Comparison of ENCODE assay signal across 8 cellular contexts in the genomic region with DNA sequence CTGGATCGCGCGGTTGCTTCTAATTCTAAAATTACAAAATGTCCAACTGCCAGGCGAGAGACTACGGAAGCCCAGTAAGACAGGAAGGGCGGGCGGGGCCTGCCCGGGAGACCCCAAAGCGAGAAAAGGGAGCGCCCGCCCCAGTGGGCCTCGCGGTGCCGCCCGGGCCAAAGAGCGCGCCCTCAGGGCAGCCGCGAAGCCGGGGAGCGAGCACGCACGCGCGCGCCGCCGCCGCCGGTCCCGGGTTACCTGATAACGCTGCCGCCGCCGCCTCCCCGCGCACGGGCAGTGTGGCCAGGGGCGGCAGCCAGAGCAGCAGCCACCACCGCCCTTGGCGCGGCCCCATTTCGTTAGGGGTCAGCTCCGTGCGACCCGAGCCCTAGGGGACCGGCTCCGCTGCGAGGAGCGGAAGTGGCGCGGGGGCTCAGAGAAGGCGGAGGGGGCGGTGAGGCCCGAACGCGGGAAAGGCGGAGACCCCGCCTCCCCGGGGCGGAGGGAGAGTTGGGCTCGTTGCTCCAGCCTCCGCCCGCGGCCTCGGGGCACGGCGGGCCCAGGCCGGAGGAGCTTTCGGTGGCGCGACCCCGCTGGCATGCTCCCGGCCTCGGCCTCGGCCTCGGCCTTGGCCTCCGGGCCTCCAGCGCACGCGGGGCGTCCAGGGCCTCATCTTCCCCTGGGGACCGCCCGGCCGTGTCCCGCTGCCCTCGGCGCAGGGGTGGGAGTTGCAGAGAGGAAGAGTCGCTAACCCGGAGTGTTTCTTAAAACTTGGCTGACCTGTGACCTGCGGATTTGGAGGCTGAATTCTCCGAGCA. TPM values are rescaled to one million over a fixed set of nuclear protein-coding genes. Genes with fewer than 3 reads are reported as not detected.
DNase-seq lines count a peak whose midpoint lies in the region; ATAC-seq and TF ChIP-seq lines count a peak whose summit lies in the region.

A gene with protein sequence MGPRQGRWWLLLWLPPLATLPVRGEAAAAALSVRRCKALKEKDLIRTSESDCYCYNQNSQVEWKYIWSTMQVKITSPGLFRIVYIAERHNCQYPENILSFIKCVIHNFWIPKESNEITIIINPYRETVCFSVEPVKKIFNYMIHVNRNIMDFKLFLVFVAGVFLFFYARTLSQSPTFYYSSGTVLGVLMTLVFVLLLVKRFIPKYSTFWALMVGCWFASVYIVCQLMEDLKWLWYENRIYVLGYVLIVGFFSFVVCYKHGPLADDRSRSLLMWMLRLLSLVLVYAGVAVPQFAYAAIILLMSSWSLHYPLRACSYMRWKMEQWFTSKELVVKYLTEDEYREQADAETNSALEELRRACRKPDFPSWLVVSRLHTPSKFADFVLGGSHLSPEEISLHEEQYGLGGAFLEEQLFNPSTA (minus strand): TSS at position 413 of the 809 bp plus-strand sequence. CDS start 67 bp downstream, at position 346.

- H3K27ac Mint-ChIP-seq in chondrocyte (ENCODE audit: unreplicated experiment), result peak within 1 kb of the TSS; percentile 93

- H3K36me3 ChIP-seq in ACC112 (ENCODE audit: insufficient read depth, low read length), result no peaks in the 10 kb centered on the region; the same call in 1 of the 2 replicates

- H3K9me3 Mint-ChIP-seq in chondrocyte (ENCODE audit: low read depth), result peaks cover 21% of the 10 kb centered on the region

- H3K4me1 ChIP-seq in ACC112 (ENCODE audit: control insufficient read depth, insufficient read depth, low read length, unreplicated experiment), result peaks cover 39% of the 10 kb centered on the region

- H3K4me3 ChIP-seq in ACC112 (ENCODE audit: low read depth, low read length), result peak within 1 kb of the TSS; percentile 93

- peak; percentile 94 for DNase-seq in NCI-H2227 (lab: John Stamatoyannopoulos, UW; ENCODE audit: unreplicated experiment)
- peak; percentile 62 for DNase-seq in activated CD4-positive, alpha-beta T cell treated with anti-CD3 and anti-CD28 coated beads for 1 hour
- DNase-seq in chondrocyte (ENCODE audit: low spot score), result peak; percentile 92
- DNase-seq in kidney tubule cell (ENCODE audit: low spot score), result peak; percentile 77
- DNase-seq in stimulated activated CD4-positive, alpha-beta T cell treated with anti-CD3 and anti-CD28 coated beads, Interleukin-1b, Interleukin-23, amount 100 ng/mL, for 48 hours, result peak; percentile 82

- H3K79me2 ChIP-seq in ACC112 (ENCODE audit: control insufficient read depth, insufficient read depth, low read length, unreplicated experiment), result peaks cover 14% of the 10 kb centered on the region

- peaks cover 11% of the 10 kb centered on the region for H3K36me3 Mint-ChIP-seq in chondrocyte (ENCODE audit: low read depth)

- H3K27me3 ChIP-seq in ACC112 (ENCODE audit: insufficient read depth, low read length), result no peaks in the 10 kb centered on the region

- peak within 1 kb of the TSS; percentile 78 for H3K27ac ChIP-seq in ACC112 (ENCODE audit: low read depth, low read length)

- H3K4me1 Mint-ChIP-seq in chondrocyte (ENCODE audit: low read depth), result peaks cover 59% of the 10 kb centered on the region

- peak; percentile 62 for ATAC-seq in GM18520 (IDR thresholded peaks at IDR 0.05; ENCODE audit: unreplicated experiment)
- ATAC-seq in HG03060 (IDR thresholded peaks at IDR 0.05; ENCODE audit: low read depth, unreplicated experiment), result peak; percentile 40

- TF ChIP-seq CTCF in chondrocyte (IDR thresholded peaks at IDR 0.05), result peak; percentile 16

- H3K4me3 Mint-ChIP-seq in chondrocyte (ENCODE audit: unreplicated experiment), result peak within 1 kb of the TSS; percentile 87

- peak within 1 kb of the TSS; percentile 91 for H2AFZ ChIP-seq in ACC112 (ENCODE audit: low read length, unreplicated experiment)

- H3K27me3 Mint-ChIP-seq in chondrocyte (ENCODE audit: low read depth), result no peaks in the 10 kb centered on the region

RNA-seq across cellular contexts. Expression of the gene that starts here (rescaled TPM):
- total RNA-seq in chondrocyte, result 7.9 to 9.6 TPM (median 8.9 TPM) in 3 replicates

Comparison
In these comparisons a context has a peak if more than half of its experiments do, and no peak if none do; other contexts are left out.
1. Peak in every context shown above with its lines: DNase-seq, ATAC-seq, H3K4me3 ChIP-seq and H3K27ac ChIP-seq.